In genomic region chr11:61885166-61885778, GRCh38 we compare ENCODE assay signal across 1 cellular context.
TF ChIP-seq lines count a peak whose summit lies in the region.

No MANE protein-coding gene starts in this region.

TF ChIP-seq in IMR-90, 13 proteins besides CTCF, POLR2A, EP300 and RAD21 (continued from another document):
- TF ChIP-seq ELK1 (IDR thresholded peaks at IDR 0.05; ENCODE audit: borderline replicate concordance, low read depth, low read length) (no peak), RCOR1 (IDR thresholded peaks at IDR 0.05; ENCODE audit: insufficient replicate concordance, low read length) (no peak), MAZ (IDR thresholded peaks at IDR 0.05; ENCODE audit: borderline replicate concordance, low read depth, low read length) (no peak), SMC3 (IDR thresholded peaks at IDR 0.05; ENCODE audit: low read depth, low read length) (no peak), MXI1 (IDR thresholded peaks at IDR 0.05; ENCODE audit: borderline replicate concordance, low read depth, low read length) (no peak), RFX5 (IDR thresholded peaks at IDR 0.05; ENCODE audit: low read depth, low read length) (no peak), NFE2L2 (IDR thresholded peaks at IDR 0.05; ENCODE audit: low read depth, low read length) (no peak), CHD1 (IDR thresholded peaks at IDR 0.05; ENCODE audit: low read depth, low read length) (no peak)
